Comparison of ENCODE assay signal across 1 cellular context in genomic region chr9:137459147-137459600, GRCh38.
TF ChIP-seq lines count a peak whose summit lies in the region.

NSMF (minus strand) TSS chr9:137459334; CDS start chr9:137459102, 232 bp downstream.

TF ChIP-seq in SK-N-SH, 30 proteins besides CTCF, POLR2A, EP300 and RAD21 (continued from another document):
- no peak for TF ChIP-seq REST (IDR thresholded peaks at IDR 0.05; ENCODE audit: low read depth, low read length)
- no peak for TF ChIP-seq GABPA (IDR thresholded peaks at IDR 0.05; ENCODE audit: low read depth)
- TF ChIP-seq NRF1 (IDR thresholded peaks at IDR 0.05; ENCODE audit: low read depth, low read length), result no peak
- no peak for TF ChIP-seq SIN3A (IDR thresholded peaks at IDR 0.05; ENCODE audit: borderline replicate concordance, low read depth, low read length)
- TF ChIP-seq, protein P1, sequence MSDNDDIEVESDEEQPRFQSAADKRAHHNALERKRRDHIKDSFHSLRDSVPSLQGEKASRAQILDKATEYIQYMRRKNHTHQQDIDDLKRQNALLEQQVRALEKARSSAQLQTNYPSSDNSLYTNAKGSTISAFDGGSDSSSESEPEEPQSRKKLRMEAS (IDR thresholded peaks at IDR 0.05; ENCODE audit: low read depth), result 0 out of 2 replicates have a peak, but pooled peaks have one; percentile 32
- TF ChIP-seq MEF2A (IDR thresholded peaks at IDR 0.05; ENCODE audit: borderline replicate concordance, low read depth), result no peak
- no peak for TF ChIP-seq YY1 (IDR thresholded peaks at IDR 0.05; ENCODE audit: low read depth)
- peak; percentile 57 for TF ChIP-seq MXI1 (IDR thresholded peaks at IDR 0.05; ENCODE audit: low read depth, low read length)
- no peak for TF ChIP-seq ZBTB33 (IDR thresholded peaks at IDR 0.05; ENCODE audit: borderline replicate concordance, low read depth)
- no peak for TF ChIP-seq PBX3 (IDR thresholded peaks at IDR 0.05)
- TF ChIP-seq ELF1 (IDR thresholded peaks at IDR 0.05), result no peak
- TF ChIP-seq, protein P2, sequence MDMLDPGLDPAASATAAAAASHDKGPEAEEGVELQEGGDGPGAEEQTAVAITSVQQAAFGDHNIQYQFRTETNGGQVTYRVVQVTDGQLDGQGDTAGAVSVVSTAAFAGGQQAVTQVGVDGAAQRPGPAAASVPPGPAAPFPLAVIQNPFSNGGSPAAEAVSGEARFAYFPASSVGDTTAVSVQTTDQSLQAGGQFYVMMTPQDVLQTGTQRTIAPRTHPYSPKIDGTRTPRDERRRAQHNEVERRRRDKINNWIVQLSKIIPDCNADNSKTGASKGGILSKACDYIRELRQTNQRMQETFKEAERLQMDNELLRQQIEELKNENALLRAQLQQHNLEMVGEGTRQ (IDR thresholded peaks at IDR 0.05; ENCODE audit: borderline replicate concordance, low read depth, low read length), result 0 out of 2 replicates have a peak, but pooled peaks have one; percentile 26
- TF ChIP-seq FOSL2 (IDR thresholded peaks at IDR 0.05; ENCODE audit: borderline replicate concordance, low read depth), result no peak
